11 cellular contexts compared by ENCODE assay signal in genomic region chr2:227748079-227748478, GRCh38. TPM values are rescaled to one million over a fixed set of nuclear protein-coding genes. Genes with fewer than 3 reads are reported as not detected.
DNase-seq lines count a peak whose midpoint lies in the region; ATAC-seq, FAIRE-seq and TF ChIP-seq lines count a peak whose summit lies in the region.
"Had no signal": no experiment of that assay in that cellular context is flagged by ENCODE, and none has a peak within 500 bp of the region (broad histone marks: within the 10 kb centered on the region; RNA-seq: fewer than 3 reads in every experiment).

No MANE protein-coding gene starts in this region.

- no peak overlapping the region for H3K27ac Mint-ChIP-seq in neural progenitor cell

- TF ChIP-seq CTCF in cardiac fibroblast (IDR thresholded peaks at IDR 0.05; ENCODE audit: low read depth, low read length): peak; percentile 39
- TF ChIP-seq CTCF in neural progenitor cell (IDR thresholded peaks at IDR 0.05): peak; percentile 78

- H3K9me3 Mint-ChIP-seq in neural progenitor cell: no peaks in the 10 kb centered on the region

- no peaks in the 10 kb centered on the region for H3K4me1 ChIP-seq in neural progenitor cell

- H4K20me1 ChIP-seq in neural progenitor cell (ENCODE audit: low read depth): no peaks in the 10 kb centered on the region

- no peak overlapping the region for H3K4me3 ChIP-seq in cardiac fibroblast (replicated peaks in 1 of 2; ENCODE audit: low read depth in 2 of 2, low read length in 2 of 2)
- H3K4me3 ChIP-seq in neural progenitor cell: no peak overlapping the region

- H3K36me3 Mint-ChIP-seq in neural progenitor cell: no peaks in the 10 kb centered on the region

- H3K27me3 Mint-ChIP-seq in neural progenitor cell (ENCODE audit: insufficient read depth, low read depth): no peaks in the 10 kb centered on the region

- peak; percentile 31 for DNase-seq in NCI-H748 (lab: John Stamatoyannopoulos, UW; ENCODE audit: unreplicated experiment)
- no peak for DNase-seq in NCI-H748 treated with DMSO at 0.1 percent for 48 hours (lab: John Stamatoyannopoulos, UW)
- DNase-seq in HTR-8/SVneo (ENCODE audit: insufficient read length, low spot score): no peak
- peak in 1 of 2 donors; percentile 18 for DNase-seq in cardiac fibroblast (ENCODE audit: low read depth in 2 of 2)
- DNase-seq in neural progenitor cell (ENCODE audit: low spot score): peak; percentile 76
- DNase-seq in activated effector memory CD4-positive, alpha-beta T cell treated with anti-CD3 and anti-CD28 coated beads, Interleukin-2, amount 50 U/mL, for 16 hours: no peak
- DNase-seq in GM12891 (ENCODE audit: insufficient read length, low spot score): no peak
- DNase-seq: activated gamma-delta T cell treated with Interleukin-2 at 50 U/mL for 16 hours, NCI-H774 had no signal

- H2AFZ ChIP-seq in neural progenitor cell (replicated peaks): peak overlapping the region; percentile 68

- H3K27me3 ChIP-seq in neural progenitor cell: no peaks in the 10 kb centered on the region

- H3K4me1 Mint-ChIP-seq in neural progenitor cell: peaks cover 1% of the 10 kb centered on the region

- no peak for TF ChIP-seq POLR2A in GM12891 (IDR thresholded peaks at IDR 0.05; ENCODE audit: low read depth, low read length)

- no peaks in the 10 kb centered on the region for H3K79me2 ChIP-seq in neural progenitor cell (ENCODE audit: low read depth)

- H3K9me3 ChIP-seq in neural progenitor cell (ENCODE audit: low read depth): no peaks in the 10 kb centered on the region

- H3K4me2 ChIP-seq in neural progenitor cell: no peak overlapping the region

- ATAC-seq in HG02798 (IDR thresholded peaks at IDR 0.05; ENCODE audit: poor library complexity, unreplicated experiment): no peak
- ATAC-seq: left lobe of liver had no signal

- no peak overlapping the region for H3K9ac ChIP-seq in neural progenitor cell

- no peak overlapping the region for H3K4me3 Mint-ChIP-seq in neural progenitor cell

- no peaks in the 10 kb centered on the region for H3K36me3 ChIP-seq in neural progenitor cell

- no peak overlapping the region for H3K27ac ChIP-seq in neural progenitor cell

- no peaks in the 10 kb centered on the region for H3F3A ChIP-seq in neural progenitor cell (ENCODE audit: low read depth)

- FAIRE-seq in HTR-8/SVneo (lab: Jason Lieb, UNC): peak; percentile 31
- no peak for FAIRE-seq in GM12891 (lab: Jason Lieb, UNC)

TF ChIP-seq in GM12891, 5 proteins besides CTCF, POLR2A, EP300 and RAD21:
- TF ChIP-seq POU2F2 (IDR thresholded peaks at IDR 0.05; ENCODE audit: low read depth, low read length) (no peak), PAX5 (IDR thresholded peaks at IDR 0.05; ENCODE audit: insufficient read depth, low read length, severe bottlenecking) (no peak), TAF1 (IDR thresholded peaks at IDR 0.05; ENCODE audit: low read depth, low read length) (no peak), POLR2AphosphoS5 (IDR thresholded peaks at IDR 0.05; ENCODE audit: low read depth, low read length) (no peak), SPI1 (IDR thresholded peaks at IDR 0.05; ENCODE audit: low read depth, low read length) (no peak)

RNA-seq across cellular contexts. Expression of gene SCYGR8, which starts 2.4 kb away (rescaled TPM):
- total RNA-seq in neural progenitor cell (ENCODE audit: low replicate concordance): not detected in 2 replicates
- not detected for polyA plus RNA-seq in GM12891 (2012; ENCODE audit: low read depth, missing spikeins)
- total RNA-seq: left lobe of liver had no signal

RNA-seq across cellular contexts. Expression of gene SCYGR7, which starts 19.9 kb away (rescaled TPM):
- not detected in 2 replicates for total RNA-seq in neural progenitor cell (ENCODE audit: low replicate concordance)
- polyA plus RNA-seq in GM12891 (2012; ENCODE audit: low read depth, missing spikeins): not detected
- total RNA-seq: left lobe of liver had no signal

RNA-seq across cellular contexts. Expression of gene SCYGR6, which starts 23.5 kb away (rescaled TPM):
- total RNA-seq in neural progenitor cell (ENCODE audit: low replicate concordance): not detected in 2 replicates
- polyA plus RNA-seq in GM12891 (2012; ENCODE audit: low read depth, missing spikeins): not detected
- total RNA-seq: left lobe of liver had no signal

RNA-seq across cellular contexts. Expression of gene SLC19A3, which starts 30.3 kb away (rescaled TPM):
- 0.96 and 1.6 TPM in 2 replicates for total RNA-seq in neural progenitor cell (ENCODE audit: low replicate concordance)
- not detected for polyA plus RNA-seq in GM12891 (2012; ENCODE audit: low read depth, missing spikeins)

Comparison
In these comparisons a context has a peak if more than half of its experiments do, and no peak if none do; other contexts are left out.
1. DNase-seq: peak in NCI-H748 (single experiment) and neural progenitor cell (single experiment); none in NCI-H748 treated with DMSO at 0.1 percent for 48 hours (single experiment), HTR-8/SVneo (single experiment), activated effector memory CD4-positive, alpha-beta T cell treated with anti-CD3 and anti-CD28 coated beads, Interleukin-2, amount 50 U/mL, for 16 hours (single experiment) and GM12891 (single experiment).